21 cellular contexts compared by ENCODE assay signal in the genomic region with DNA sequence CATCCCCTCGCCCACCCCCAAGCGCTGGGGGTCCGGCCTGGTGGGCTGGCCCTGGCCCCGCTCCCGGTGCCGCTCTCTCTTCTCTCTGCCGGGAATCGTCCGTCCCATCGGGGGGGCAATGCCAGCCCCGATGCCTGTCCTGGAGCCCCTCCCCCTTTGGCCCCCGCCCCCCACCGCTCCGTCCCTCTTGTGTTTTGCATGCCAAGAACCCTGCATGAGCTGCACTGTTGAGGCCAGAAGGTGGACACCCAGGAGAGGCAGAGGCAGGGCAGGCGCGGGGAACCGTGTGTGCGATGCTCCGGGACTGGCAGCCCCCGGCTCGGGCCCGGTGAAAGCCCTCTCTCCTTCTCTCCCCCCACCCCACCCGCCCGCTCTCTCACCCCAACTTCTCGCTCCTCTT. TPM values are rescaled to one million over a fixed set of nuclear protein-coding genes. Genes with fewer than 3 reads are reported as not detected.
DNase-seq lines count a peak whose midpoint lies in the region; ATAC-seq, FAIRE-seq and TF ChIP-seq lines count a peak whose summit lies in the region.
"Had no signal": no experiment of that assay in that cellular context is flagged by ENCODE, and none has a peak within 500 bp of the region (broad histone marks: within the 10 kb centered on the region; RNA-seq: fewer than 3 reads in every experiment).

No MANE protein-coding gene starts in this region.

- H3K4me2 ChIP-seq in H9 (ENCODE audit: insufficient read depth, insufficient read length, low read length), result peak overlapping the region; percentile 96
- no peak overlapping the region for H3K4me2 ChIP-seq in astrocyte (ENCODE audit: low read length)

- H2BK20ac ChIP-seq in H9 (ENCODE audit: low read depth, low read length, poor library complexity, severe bottlenecking), result no peak overlapping the region

- no peak overlapping the region for H3K9ac ChIP-seq in H9 (ENCODE audit: extremely low read depth, insufficient read length, low read length)
- H3K9ac ChIP-seq in astrocyte (ENCODE audit: low read length), result no peak overlapping the region

- H2AK5ac ChIP-seq in H9 (ENCODE audit: insufficient read length, low read length), result no peak overlapping the region

- H4K20me1 ChIP-seq in H9 (ENCODE audit: control insufficient read depth, insufficient read depth, insufficient read length) (no peaks in the 10 kb centered on the region), astrocyte (ENCODE audit: insufficient read depth, low read length) (no peaks in the 10 kb centered on the region)

- H3K56ac ChIP-seq in H9 (ENCODE audit: insufficient read length, low read depth, low read length), result no peak overlapping the region

- POLR2A ChIA-PET in CD8-positive, alpha-beta T cell (lab: Charles Lee), result no interaction called here

- no peak overlapping the region for H4K5ac ChIP-seq in H9 (ENCODE audit: insufficient read length, low read depth, low read length)

- no peak for FAIRE-seq in astrocyte (lab: Jason Lieb, UNC)

- peaks cover 8% of the 10 kb centered on the region for H3K23me2 ChIP-seq in H9 (ENCODE audit: insufficient read length, low read depth, low read length, poor library complexity, severe bottlenecking)

- H3K79me2 ChIP-seq in H9 (ENCODE audit: insufficient read depth, low read length) (no peaks in the 10 kb centered on the region), astrocyte (ENCODE audit: insufficient read depth, low read length) (no peaks in the 10 kb centered on the region)

- H2BK5ac ChIP-seq in H9 (ENCODE audit: insufficient read length, low read length), result no peak overlapping the region

- no peaks in the 10 kb centered on the region for H3K9me3 ChIP-seq in CD8-positive, alpha-beta T cell (ENCODE audit: low read length)
- H3K9me3 ChIP-seq in H9 (ENCODE audit: control insufficient read depth, low read depth, low read length) (no peaks in the 10 kb centered on the region), astrocyte (ENCODE audit: insufficient read depth, low read depth, low read length) (peaks cover 2% of the 10 kb centered on the region), left lung (no peaks in the 10 kb centered on the region), body of pancreas (no peaks in the 10 kb centered on the region)
- H3K9me3 ChIP-seq: Caco-2, heart left ventricle had no signal

- intact Hi-C loops in CD8-positive, alpha-beta T cell (cut with DNase I, micrococcal nuclease), result no loop called here
- intact Hi-C loops in left lung (cut with DNase I) (loop anchor here in 1 of 2 donors (10.0 kb wide), 1 partner anchor 96 kb away; no protein-coding TSS in a partner anchor), body of pancreas (cut with DNase I) (loop anchor here (10.0 kb wide), 1 partner anchor 96 kb away; no protein-coding TSS in a partner anchor)

- no peaks in the 10 kb centered on the region for H3K36me3 ChIP-seq in CD8-positive, alpha-beta T cell (ENCODE audit: insufficient read depth, low read length)
- no peaks in the 10 kb centered on the region for H3K36me3 ChIP-seq in astrocyte (ENCODE audit: insufficient read depth, low read length)
- H3K36me3 ChIP-seq in left lung, result no peaks in the 10 kb centered on the region
- H3K36me3 ChIP-seq in body of pancreas (replicated peaks in 1 of 2; ENCODE audit: insufficient read depth in 1 of 2, low read depth in 2 of 2), result no peaks in the 10 kb centered on the region
- H3K36me3 ChIP-seq: cardiac muscle cell, heart left ventricle had no signal

- no peak for TF ChIP-seq CTCF in CD8-positive, alpha-beta T cell (IDR thresholded peaks at IDR 0.05)
- no peak for TF ChIP-seq CTCF in H9 (conservative IDR thresholded peaks at IDR 0.05)
- no peak for TF ChIP-seq CTCF in astrocyte (IDR thresholded peaks at IDR 0.05; ENCODE audit: insufficient read depth, low read depth, low read length)
- TF ChIP-seq CTCF in left lung (IDR thresholded peaks at IDR 0.05), result no peak
- TF ChIP-seq CTCF in body of pancreas (IDR thresholded peaks at IDR 0.05), result no peak

- peaks cover 43% of the 10 kb centered on the region for H3K27me3 Mint-ChIP-seq in CD8-positive, alpha-beta T cell (ENCODE audit: low read depth)
- H3K27me3 Mint-ChIP-seq in H9 (ENCODE audit: low read depth) (peaks cover 82% of the 10 kb centered on the region), astrocyte (ENCODE audit: low read depth, unreplicated experiment) (peaks cover 52% of the 10 kb centered on the region)
- peaks cover 59% of the 10 kb centered on the region for H3K27me3 Mint-ChIP-seq in activated T-cell treated with anti-CD3 and anti-CD28 coated beads, Interleukin-2, amount 50 U/mL, for 72 hours (ENCODE audit: low read depth)

- TF ChIP-seq POLR2A in body of pancreas (IDR thresholded peaks at IDR 0.05), result no peak

- no peaks in the 10 kb centered on the region for H3K9me3 Mint-ChIP-seq in CD8-positive, alpha-beta T cell
- peaks cover 0 to 2% of the 10 kb centered on the region in 2 experiments; a peak in 2 of 5 replicates for H3K9me3 Mint-ChIP-seq in H9
- H3K9me3 Mint-ChIP-seq in astrocyte (ENCODE audit: unreplicated experiment), result peaks cover 3% of the 10 kb centered on the region
- H3K9me3 Mint-ChIP-seq in activated T-cell treated with anti-CD3 and anti-CD28 coated beads, Interleukin-2, amount 50 U/mL, for 72 hours, result no peaks in the 10 kb centered on the region
- H3K9me3 Mint-ChIP-seq: activated CD8-positive, alpha-beta T cell treated with anti-CD3 and anti-CD28 coated beads for 36 hours; neural crest cell; stimulated activated naive CD8-positive, alpha-beta T cell treated with anti-CD3 and anti-CD28 coated beads, Interleukin-15, Interleukin-2, amounts not matched to agents 100 ng/mL and 50 ng/mL, for 24 hours had no signal

- CTCF ChIA-PET in CD8-positive, alpha-beta T cell (lab: Charles Lee), result no interaction called here

- H3K4me3 ChIP-seq in CD8-positive, alpha-beta T cell (ENCODE audit: low read depth, low read length), result no peak overlapping the region
- H3K4me3 ChIP-seq in astrocyte (ENCODE audit: insufficient read depth, low read depth, low read length) (no peak overlapping the region), left lung (no peak overlapping the region), body of pancreas (no peak overlapping the region)

- H3K23ac ChIP-seq in H9 (ENCODE audit: insufficient read length, low read depth, low read length), result no peak overlapping the region

- H4K8ac ChIP-seq in H9 (replicated peaks; ENCODE audit: insufficient read length, low read depth, low read length), result no peak overlapping the region

- H3K4me1 Mint-ChIP-seq in CD8-positive, alpha-beta T cell (ENCODE audit: low read depth), result peaks cover 14% of the 10 kb centered on the region
- H3K4me1 Mint-ChIP-seq in H9 (peaks cover 11 to 26% of the 10 kb centered on the region in 2 experiments), astrocyte (ENCODE audit: low read depth, unreplicated experiment) (peaks cover 1% of the 10 kb centered on the region)
- peaks cover 13% of the 10 kb centered on the region for H3K4me1 Mint-ChIP-seq in activated T-cell treated with anti-CD3 and anti-CD28 coated beads, Interleukin-2, amount 50 U/mL, for 72 hours (ENCODE audit: low read depth)

- H3K4me1 ChIP-seq in CD8-positive, alpha-beta T cell (ENCODE audit: insufficient read depth, low read length), result peaks cover 13% of the 10 kb centered on the region
- no peaks in the 10 kb centered on the region for H3K4me1 ChIP-seq in H9 (ENCODE audit: insufficient read depth, low read length)
- no peaks in the 10 kb centered on the region for H3K4me1 ChIP-seq in astrocyte (ENCODE audit: insufficient read depth, low read length)
- H3K4me1 ChIP-seq in left lung, result peaks cover 0 to 20% of the 10 kb centered on the region in 2 donors
- peaks cover 20% of the 10 kb centered on the region for H3K4me1 ChIP-seq in body of pancreas

- no peak overlapping the region for H3T11ph ChIP-seq in H9 (ENCODE audit: low read length)

- H3K14ac ChIP-seq in H9 (ENCODE audit: insufficient read depth, low read length), result no peak overlapping the region

- no peak overlapping the region for H4K91ac ChIP-seq in H9 (ENCODE audit: insufficient read length, low read depth, low read length)

- no peaks in the 10 kb centered on the region for H3K79me1 ChIP-seq in H9 (ENCODE audit: insufficient read depth, low read depth, low read length, poor library complexity, severe bottlenecking)

- H3K36me3 Mint-ChIP-seq in CD8-positive, alpha-beta T cell, result no peaks in the 10 kb centered on the region
- H3K36me3 Mint-ChIP-seq in H9 (ENCODE audit: insufficient read depth in 1 of 3, low read depth in 3 of 3) (peaks cover 6 to 13% (median 9%) of the 10 kb centered on the region in 3 experiments), astrocyte (ENCODE audit: low read depth, unreplicated experiment) (peaks cover 1% of the 10 kb centered on the region)
- H3K36me3 Mint-ChIP-seq in activated T-cell treated with anti-CD3 and anti-CD28 coated beads, Interleukin-2, amount 50 U/mL, for 72 hours (ENCODE audit: insufficient read depth in 2 of 2), result peaks cover 0 to 3% of the 10 kb centered on the region in 2 donors

- H3K4me3 Mint-ChIP-seq in CD8-positive, alpha-beta T cell, result peak overlapping the region; percentile 38
- H3K4me3 Mint-ChIP-seq in H9, result peak overlapping the region; percentile 59 to 85
- peak overlapping the region; percentile 79 for H3K4me3 Mint-ChIP-seq in astrocyte (ENCODE audit: unreplicated experiment)
- no peak overlapping the region for H3K4me3 Mint-ChIP-seq in activated T-cell treated with anti-CD3 and anti-CD28 coated beads, Interleukin-2, amount 50 U/mL, for 72 hours

- H3K27ac ChIP-seq in CD8-positive, alpha-beta T cell (ENCODE audit: low read depth, low read length), result no peak overlapping the region
- H3K27ac ChIP-seq in H9 (ENCODE audit: insufficient read length, low read depth, low read length), result no peak overlapping the region
- no peak overlapping the region for H3K27ac ChIP-seq in astrocyte (ENCODE audit: low read depth, low read length)
- no peak overlapping the region for H3K27ac ChIP-seq in left lung
- no peak overlapping the region for H3K27ac ChIP-seq in body of pancreas
- H3K27ac ChIP-seq: cardiac muscle cell, heart left ventricle, HL-60 had no signal

- H3K27ac Mint-ChIP-seq in CD8-positive, alpha-beta T cell, result no peak overlapping the region
- H3K27ac Mint-ChIP-seq in H9 (no peak overlapping the region), astrocyte (ENCODE audit: unreplicated experiment) (no peak overlapping the region)
- H3K27ac Mint-ChIP-seq in activated T-cell treated with anti-CD3 and anti-CD28 coated beads, Interleukin-2, amount 50 U/mL, for 72 hours, result no peak overlapping the region
- H3K27ac Mint-ChIP-seq: activated CD8-positive, alpha-beta T cell treated with anti-CD3 and anti-CD28 coated beads for 36 hours; stimulated activated naive CD8-positive, alpha-beta T cell treated with anti-CD3 and anti-CD28 coated beads, Interleukin-15, Interleukin-2, amounts not matched to agents 100 ng/mL and 50 ng/mL, for 24 hours had no signal

- ATAC-seq in CD8-positive, alpha-beta T cell, result no peak
- peak; percentile 10 for ATAC-seq in left lung
- ATAC-seq in body of pancreas, result no peak
- no peak for ATAC-seq in activated T-cell treated with anti-CD3 and anti-CD28 coated beads, Interleukin-2, amount 50 U/mL, for 72 hours (replicated peaks in 1 of 2)
- ATAC-seq: activated CD8-positive, alpha-beta T cell treated with anti-CD3 and anti-CD28 coated beads for 36 hours; heart left ventricle had no signal

- no CpG with 5 or more reads among the region's 25 CpGs for WGBS in H9 (ENCODE audit: extremely low coverage, insufficient read length, low lambda C conversion rate)
- WGBS in body of pancreas, 2 donors, result 23 to 28% methylated on average over 14 to 22 of the region's 25 CpGs

- no peak overlapping the region for H3K18ac ChIP-seq in H9 (ENCODE audit: insufficient read length, low read depth, low read length)

- peaks cover 6% of the 10 kb centered on the region for H3K27me3 ChIP-seq in CD8-positive, alpha-beta T cell (ENCODE audit: insufficient read depth, low read length)
- H3K27me3 ChIP-seq in H9 (ENCODE audit: insufficient read depth, low read length) (peaks cover 7% of the 10 kb centered on the region; the same call in 1 of the 2 replicates), astrocyte (ENCODE audit: insufficient read depth, low read length) (peaks cover 32% of the 10 kb centered on the region), left lung (peaks cover 0 to 93% of the 10 kb centered on the region in 2 donors), body of pancreas (peaks cover 0 to 3% of the 10 kb centered on the region in 2 donors)

- no peak overlapping the region for H2BK120ac ChIP-seq in H9 (ENCODE audit: low read depth, low read length, poor library complexity, severe bottlenecking)

- H2AFZ ChIP-seq in H9 (ENCODE audit: low read length) (no peak overlapping the region), astrocyte (ENCODE audit: low read depth, low read length) (no peak overlapping the region)

- H3K4ac ChIP-seq in H9 (ENCODE audit: low read depth, low read length), result no peak overlapping the region

- no peak overlapping the region for H2BK15ac ChIP-seq in H9 (ENCODE audit: low read depth, low read length)

- DNase-seq in CD8-positive, alpha-beta T cell, result no peak
- DNase-seq in H9, result peak; percentile 59
- DNase-seq in astrocyte (ENCODE audit: low read depth), result no peak
- DNase-seq in left lung, result no peak
- DNase-seq in NCI-H2107 (lab: John Stamatoyannopoulos, UW), result no peak
- DNase-seq in body of pancreas, result no peak
- no peak for DNase-seq in activated CD4-positive, CD25-positive, alpha-beta regulatory T cell (lab: John Stamatoyannopoulos, UW)
- DNase-seq in activated T-cell treated with anti-CD3 and anti-CD28 coated beads, Interleukin-2, amount 50 U/mL, for 72 hours, result no peak
- DNase-seq: activated CD8-positive, alpha-beta T cell treated with anti-CD3 and anti-CD28 coated beads for 36 hours; activated T-cell treated with anti-CD3 and anti-CD28 coated beads, Interleukin-2, amount 50 U/mL, for 48 hours; Caco-2; effector CD4-positive, alpha-beta T cell; heart left ventricle; KBM-7; NCI-H1048; NCI-H2171; SW 1271 had no signal

- no peak overlapping the region for H2BK12ac ChIP-seq in H9 (ENCODE audit: insufficient read length, low read depth, low read length)

RNA-seq across cellular contexts. Expression of a gene that starts 22.1 kb away (rescaled TPM):
- 10 to 100 TPM; 26.1 to 33.2 TPM for total RNA-seq in CD8-positive, alpha-beta T cell
- total RNA-seq in H9 (2021) (175 and 186 TPM in 2 replicates), astrocyte (933 and 1,069 TPM in 2 replicates), left lung (100 to 1,000 TPM; 482 to 951 TPM), body of pancreas (100 to 1,000 TPM; 367 to 445 TPM)
- 10 to 100 TPM; 39.7 to 42.0 TPM for total RNA-seq in activated T-cell treated with anti-CD3 and anti-CD28 coated beads, Interleukin-2, amount 50 U/mL, for 72 hours

Comparison
In these comparisons a context has a peak if more than half of its experiments do, and no peak if none do; other contexts are left out.
1. H3K4me3 Mint-ChIP-seq: peak in CD8-positive, alpha-beta T cell (single experiment), H9 (2 of 2) and astrocyte (single experiment); none in activated T-cell treated with anti-CD3 and anti-CD28 coated beads, Interleukin-2, amount 50 U/mL, for 72 hours (0 of 2).